Comparison of ENCODE assay signal across 29 cellular contexts in genomic region chr1:107549152-107549810, GRCh38.
DNase-seq lines count a peak whose midpoint lies in the region; ATAC-seq and TF ChIP-seq lines count a peak whose summit lies in the region.
"Had no signal": no experiment of that assay in that cellular context is flagged by ENCODE, and none has a peak within 500 bp of the region (broad histone marks: within the 10 kb centered on the region; RNA-seq: fewer than 3 reads in every experiment).

No MANE protein-coding gene starts in this region.

- no peaks in the 10 kb centered on the region for H3K4me1 Mint-ChIP-seq in activated naive CD8-positive, alpha-beta T cell treated with anti-CD3 and anti-CD28 coated beads for 36 hours
- H3K4me1 Mint-ChIP-seq: activated naive CD8-positive, alpha-beta T cell treated with anti-CD3 and anti-CD28 coated beads, Interleukin-2, amount 50 U/mL, for 24 hours; endodermal cell; neural progenitor cell; stimulated activated naive CD8-positive, alpha-beta T cell treated with anti-CD3 and anti-CD28 coated beads, Interleukin-15, amount 100 ng/mL, for 72 hours; T-helper 17 cell had no signal

- no peak overlapping the region for H3K4me3 Mint-ChIP-seq in activated naive CD8-positive, alpha-beta T cell treated with anti-CD3 and anti-CD28 coated beads for 36 hours
- H3K4me3 Mint-ChIP-seq: activated naive CD8-positive, alpha-beta T cell treated with anti-CD3 and anti-CD28 coated beads, Interleukin-2, amount 50 U/mL, for 24 hours; activated T-cell treated with anti-CD3 and anti-CD28 coated beads, Interleukin-2, amount 50 U/mL, for 72 hours; dendritic cell treated with granulocyte-macrophage colony-stimulating factor and Interleukin-4, amounts not matched to agents 40 ng/mL and 50 ng/mL, for 4 days; endodermal cell; neural progenitor cell; stimulated activated naive CD8-positive, alpha-beta T cell treated with anti-CD3 and anti-CD28 coated beads, Interleukin-15, amount 100 ng/mL, for 72 hours; T-helper 17 cell had no signal

- no peaks in the 10 kb centered on the region for H3K27me3 Mint-ChIP-seq in activated naive CD8-positive, alpha-beta T cell treated with anti-CD3 and anti-CD28 coated beads for 36 hours
- H3K27me3 Mint-ChIP-seq: activated naive CD8-positive, alpha-beta T cell treated with anti-CD3 and anti-CD28 coated beads, Interleukin-2, amount 50 U/mL, for 24 hours; dendritic cell treated with granulocyte-macrophage colony-stimulating factor and Interleukin-4, amounts not matched to agents 40 ng/mL and 50 ng/mL, for 4 days; stimulated activated naive CD8-positive, alpha-beta T cell treated with anti-CD3 and anti-CD28 coated beads, Interleukin-15, amount 100 ng/mL, for 72 hours; T-helper 17 cell had no signal

- H3K4me3 ChIP-seq in epithelial cell of esophagus (ENCODE audit: low read length), result no peak overlapping the region
- H3K4me3 ChIP-seq: esophagus muscularis mucosa, heart right ventricle, neural progenitor cell, thoracic aorta, vagina had no signal

- no peaks in the 10 kb centered on the region for H3K36me3 Mint-ChIP-seq in activated naive CD8-positive, alpha-beta T cell treated with anti-CD3 and anti-CD28 coated beads for 36 hours
- H3K36me3 Mint-ChIP-seq: neural progenitor cell had no signal

- peak; percentile 87 for DNase-seq in MV-4-11 (lab: John Stamatoyannopoulos, UW)
- DNase-seq in epithelial cell of esophagus (ENCODE audit: low read depth), result peak; percentile 33
- DNase-seq in activated naive CD8-positive, alpha-beta T cell treated with anti-CD3 and anti-CD28 coated beads for 36 hours, result no peak
- no peak for DNase-seq in NCI-H526 (lab: John Stamatoyannopoulos, UW)
- DNase-seq in activated CD4-positive, alpha-beta T cell treated with anti-CD3 and anti-CD28 coated beads, Interleukin-2, amount 50 U/mL, for 1 hour, result no peak
- DNase-seq in DMS153 treated with DMSO at 0.1 percent for 48 hours (lab: John Stamatoyannopoulos, UW; ENCODE audit: unreplicated experiment), result no peak
- DNase-seq: activated CD4-positive, alpha-beta T cell treated with anti-CD3 and anti-CD28 coated beads, Interleukin-2, amount 50 U/mL, for 4 hours; activated naive CD8-positive, alpha-beta T cell treated with anti-CD3 and anti-CD28 coated beads, Interleukin-2, amount 50 U/mL, for 24 hours; activated T-cell treated with anti-CD3 and anti-CD28 coated beads, Interleukin-2, amount 50 U/mL, for 72 hours; central memory CD4-positive, alpha-beta T cell; DMS 273 treated with DMSO at 0.1 percent for 48 hours; endodermal cell; heart right ventricle; NCI-H1048; NCI-H1694; NCI-H2171; NCI-H510A; SHP77; small intestine; stimulated activated naive CD8-positive, alpha-beta T cell treated with anti-CD3 and anti-CD28 coated beads, Interleukin-15, amount 100 ng/mL, for 72 hours; T-helper 17 cell had no signal

- no peaks in the 10 kb centered on the region for H3K9me3 Mint-ChIP-seq in activated naive CD8-positive, alpha-beta T cell treated with anti-CD3 and anti-CD28 coated beads for 36 hours
- H3K9me3 Mint-ChIP-seq: activated naive CD8-positive, alpha-beta T cell treated with anti-CD3 and anti-CD28 coated beads, Interleukin-2, amount 50 U/mL, for 24 hours; activated T-cell treated with anti-CD3 and anti-CD28 coated beads, Interleukin-2, amount 50 U/mL, for 72 hours; dendritic cell treated with granulocyte-macrophage colony-stimulating factor and Interleukin-4, amounts not matched to agents 40 ng/mL and 50 ng/mL, for 4 days; endodermal cell; neural progenitor cell; stimulated activated naive CD8-positive, alpha-beta T cell treated with anti-CD3 and anti-CD28 coated beads, Interleukin-15, amount 100 ng/mL, for 72 hours had no signal

- TF ChIP-seq CTCF in epithelial cell of esophagus (IDR thresholded peaks at IDR 0.05; ENCODE audit: insufficient read depth, low read depth, low read length, missing control alignments), result no peak

- ATAC-seq in GM18499 (IDR thresholded peaks at IDR 0.05; ENCODE audit: insufficient read depth, unreplicated experiment) (peak; percentile 83), HG02870 (IDR thresholded peaks at IDR 0.05; ENCODE audit: unreplicated experiment) (peak; percentile 80)
- ATAC-seq: activated naive CD8-positive, alpha-beta T cell treated with anti-CD3 and anti-CD28 coated beads, Interleukin-2, amount 50 U/mL, for 24 hours; activated T-cell treated with anti-CD3 and anti-CD28 coated beads, Interleukin-2, amount 50 U/mL, for 72 hours; heart right ventricle; Panc1; stimulated activated naive CD8-positive, alpha-beta T cell treated with anti-CD3 and anti-CD28 coated beads, Interleukin-15, amount 100 ng/mL, for 72 hours; T-helper 17 cell had no signal

- no peak overlapping the region for H3K27ac Mint-ChIP-seq in activated naive CD8-positive, alpha-beta T cell treated with anti-CD3 and anti-CD28 coated beads for 36 hours
- H3K27ac Mint-ChIP-seq: activated naive CD8-positive, alpha-beta T cell treated with anti-CD3 and anti-CD28 coated beads, Interleukin-2, amount 50 U/mL, for 24 hours; activated T-cell treated with anti-CD3 and anti-CD28 coated beads, Interleukin-2, amount 50 U/mL, for 72 hours; dendritic cell treated with granulocyte-macrophage colony-stimulating factor and Interleukin-4, amounts not matched to agents 40 ng/mL and 50 ng/mL, for 4 days; endodermal cell; neural progenitor cell; stimulated activated naive CD8-positive, alpha-beta T cell treated with anti-CD3 and anti-CD28 coated beads, Interleukin-15, amount 100 ng/mL, for 72 hours; T-helper 17 cell had no signal

Comparison
In these comparisons a context has a peak if more than half of its experiments do, and no peak if none do; other contexts are left out.
1. DNase-seq: peak in MV-4-11 (single experiment) and epithelial cell of esophagus (single experiment); none in activated naive CD8-positive, alpha-beta T cell treated with anti-CD3 and anti-CD28 coated beads for 36 hours (single experiment), NCI-H526 (0 of 2), activated CD4-positive, alpha-beta T cell treated with anti-CD3 and anti-CD28 coated beads, Interleukin-2, amount 50 U/mL, for 1 hour (single experiment) and DMS153 treated with DMSO at 0.1 percent for 48 hours (single experiment).